ENCODE assay signal across 8 cellular contexts in genomic region chr12:61290473-61290872, GRCh38.
"Had no signal": no experiment of that assay in that cellular context is flagged by ENCODE, and none has a peak within 500 bp of the region (broad histone marks: within the 10 kb centered on the region; RNA-seq: fewer than 3 reads in every experiment).

No MANE protein-coding gene starts in this region.

- DNase-seq: GDM1, GF-D8 had no signal

- H3K4me3 ChIP-seq: GM12878 had no signal

- ATAC-seq: GM12878 had no signal

- FAIRE-seq: G401.6, GM12878, GM12891, GM12892, GM18507, GM19239 had no signal
